ENCODE assay signal across 1 cellular context in the genomic region with DNA sequence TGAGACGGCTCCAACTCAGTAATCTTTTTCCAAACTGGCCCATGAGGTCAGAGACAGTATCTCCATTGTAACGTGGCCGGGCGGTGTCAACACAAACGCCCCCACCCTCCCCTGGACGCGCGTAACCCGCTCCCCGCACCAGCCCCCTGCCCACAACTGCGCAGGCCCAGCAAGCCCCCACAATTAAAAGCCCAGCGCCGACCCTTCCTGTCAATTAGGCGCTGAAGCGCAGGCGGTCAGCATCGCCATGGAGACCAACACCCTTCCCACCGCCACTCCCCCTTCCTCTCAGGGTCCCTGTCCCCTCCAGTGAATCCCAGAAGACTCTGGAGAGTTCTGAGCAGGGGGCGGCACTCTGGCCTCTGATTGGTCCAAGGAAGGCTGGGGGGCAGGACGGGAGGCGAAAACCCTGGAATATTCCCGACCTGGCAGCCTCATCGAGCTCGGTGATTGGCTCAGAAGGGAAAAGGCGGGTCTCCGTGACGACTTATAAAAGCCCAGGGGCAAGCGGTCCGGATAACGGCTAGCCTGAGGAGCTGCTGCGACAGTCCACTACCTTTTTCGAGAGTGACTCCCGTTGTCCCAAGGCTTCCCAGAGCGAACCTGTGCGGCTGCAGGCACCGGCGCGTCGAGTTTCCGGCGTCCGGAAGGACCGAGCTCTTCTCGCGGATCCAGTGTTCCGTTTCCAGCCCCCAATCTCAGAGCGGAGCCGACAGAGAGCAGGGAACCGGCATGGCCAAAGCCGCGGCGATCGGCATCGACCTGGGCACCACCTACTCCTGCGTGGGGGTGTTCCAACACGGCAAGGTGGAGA.
TF ChIP-seq lines count a peak whose summit lies in the region.

A gene (plus strand): TSS at position 519 of the 814 bp plus-strand sequence. CDS start 214 bp downstream, at position 733.
A gene (minus strand): TSS at position 259 of the 814 bp plus-strand sequence. CDS start 3,311 bp downstream, outside the sequence.

TF ChIP-seq in K562, 482 proteins besides CTCF, POLR2A, EP300 and RAD21 (continued from another document and continues in another):
- no peak; the same call in 1 of the 2 replicates for TF ChIP-seq XRCC5 (IDR thresholded peaks at IDR 0.05; ENCODE audit: low read depth, low read length)
- TF ChIP-seq FOXM1 (IDR thresholded peaks at IDR 0.05; ENCODE audit: low read depth) = 0 out of 2 replicates have a peak, but pooled peaks have one; percentile 9
- TF ChIP-seq FOXM1 (CRISPR knock-in tag; IDR thresholded peaks at IDR 0.05; ENCODE audit: low read depth) = no peak
- no peak for TF ChIP-seq MCM5 (IDR thresholded peaks at IDR 0.05; ENCODE audit: low read depth)
- TF ChIP-seq, protein P1, sequence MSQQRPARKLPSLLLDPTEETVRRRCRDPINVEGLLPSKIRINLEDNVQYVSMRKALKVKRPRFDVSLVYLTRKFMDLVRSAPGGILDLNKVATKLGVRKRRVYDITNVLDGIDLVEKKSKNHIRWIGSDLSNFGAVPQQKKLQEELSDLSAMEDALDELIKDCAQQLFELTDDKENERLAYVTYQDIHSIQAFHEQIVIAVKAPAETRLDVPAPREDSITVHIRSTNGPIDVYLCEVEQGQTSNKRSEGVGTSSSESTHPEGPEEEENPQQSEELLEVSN (IDR thresholded peaks at IDR 0.05; ENCODE audit: borderline replicate concordance in 1 of 2, extremely low read depth in 1 of 2, insufficient read depth in 1 of 2, insufficient read length in 1 of 2, low read depth in 1 of 2, low read length in 1 of 2, poor library complexity in 1 of 2, severe bottlenecking in 1 of 2) = peak in 1 of 2 experiments; percentile 34
- TF ChIP-seq IFI16 (CRISPR knock-in tag; IDR thresholded peaks at IDR 0.05) = no peak
- TF ChIP-seq SRSF1 (IDR thresholded peaks at IDR 0.05; ENCODE audit: low read depth, low read length) = no peak
- peak; percentile 66; the same call in 1 of the 2 replicates for TF ChIP-seq ZNF764 (CRISPR knock-in tag; IDR thresholded peaks at IDR 0.05; ENCODE audit: low read depth)
- no peak for TF ChIP-seq RBM15 (IDR thresholded peaks at IDR 0.05; ENCODE audit: insufficient read depth, low read length)
- TF ChIP-seq NR2C2 (CRISPR knock-in tag; IDR thresholded peaks at IDR 0.05) = no peak
- no peak for TF ChIP-seq NR2C2 (tag; IDR thresholded peaks at IDR 0.05)
- peak; percentile 47; the same call in 1 of the 2 replicates for TF ChIP-seq ZFX (CRISPR knock-in tag; IDR thresholded peaks at IDR 0.05)
- no peak for TF ChIP-seq WHSC1 (IDR thresholded peaks at IDR 0.05; ENCODE audit: low read length)
- TF ChIP-seq TBL1XR1 (IDR thresholded peaks at IDR 0.05; ENCODE audit: low read length in 2 of 2) = peak; percentile 49 to 91; a peak in 3 of 4 replicates
- TF ChIP-seq, protein P2, sequence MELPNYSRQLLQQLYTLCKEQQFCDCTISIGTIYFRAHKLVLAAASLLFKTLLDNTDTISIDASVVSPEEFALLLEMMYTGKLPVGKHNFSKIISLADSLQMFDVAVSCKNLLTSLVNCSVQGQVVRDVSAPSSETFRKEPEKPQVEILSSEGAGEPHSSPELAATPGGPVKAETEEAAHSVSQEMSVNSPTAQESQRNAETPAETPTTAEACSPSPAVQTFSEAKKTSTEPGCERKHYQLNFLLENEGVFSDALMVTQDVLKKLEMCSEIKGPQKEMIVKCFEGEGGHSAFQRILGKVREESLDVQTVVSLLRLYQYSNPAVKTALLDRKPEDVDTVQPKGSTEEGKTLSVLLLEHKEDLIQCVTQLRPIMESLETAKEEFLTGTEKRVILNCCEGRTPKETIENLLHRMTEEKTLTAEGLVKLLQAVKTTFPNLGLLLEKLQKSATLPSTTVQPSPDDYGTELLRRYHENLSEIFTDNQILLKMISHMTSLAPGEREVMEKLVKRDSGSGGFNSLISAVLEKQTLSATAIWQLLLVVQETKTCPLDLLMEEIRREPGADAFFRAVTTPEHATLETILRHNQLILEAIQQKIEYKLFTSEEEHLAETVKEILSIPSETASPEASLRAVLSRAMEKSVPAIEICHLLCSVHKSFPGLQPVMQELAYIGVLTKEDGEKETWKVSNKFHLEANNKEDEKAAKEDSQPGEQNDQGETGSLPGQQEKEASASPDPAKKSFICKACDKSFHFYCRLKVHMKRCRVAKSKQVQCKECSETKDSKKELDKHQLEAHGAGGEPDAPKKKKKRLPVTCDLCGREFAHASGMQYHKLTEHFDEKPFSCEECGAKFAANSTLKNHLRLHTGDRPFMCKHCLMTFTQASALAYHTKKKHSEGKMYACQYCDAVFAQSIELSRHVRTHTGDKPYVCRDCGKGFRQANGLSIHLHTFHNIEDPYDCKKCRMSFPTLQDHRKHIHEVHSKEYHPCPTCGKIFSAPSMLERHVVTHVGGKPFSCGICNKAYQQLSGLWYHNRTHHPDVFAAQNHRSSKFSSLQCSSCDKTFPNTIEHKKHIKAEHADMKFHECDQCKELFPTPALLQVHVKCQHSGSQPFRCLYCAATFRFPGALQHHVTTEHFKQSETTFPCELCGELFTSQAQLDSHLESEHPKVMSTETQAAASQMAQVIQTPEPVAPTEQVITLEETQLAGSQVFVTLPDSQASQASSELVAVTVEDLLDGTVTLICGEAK (IDR thresholded peaks at IDR 0.05) = peak; percentile 79
- TF ChIP-seq, protein P2 (CRISPR knock-in tag; IDR thresholded peaks at IDR 0.05) = no peak
- TF ChIP-seq KLF1 (tag; IDR thresholded peaks at IDR 0.05) = peak; percentile 44; the same call in 1 of the 2 replicates
- TF ChIP-seq SMARCE1 (IDR thresholded peaks at IDR 0.05) = peak; percentile 46; the same call in 1 of the 2 replicates
- no peak for TF ChIP-seq FOXJ3 (CRISPR knock-in tag; IDR thresholded peaks at IDR 0.05)
- TF ChIP-seq BCL6 (CRISPR knock-in tag; IDR thresholded peaks at IDR 0.05) = no peak
- TF ChIP-seq, protein P3, sequence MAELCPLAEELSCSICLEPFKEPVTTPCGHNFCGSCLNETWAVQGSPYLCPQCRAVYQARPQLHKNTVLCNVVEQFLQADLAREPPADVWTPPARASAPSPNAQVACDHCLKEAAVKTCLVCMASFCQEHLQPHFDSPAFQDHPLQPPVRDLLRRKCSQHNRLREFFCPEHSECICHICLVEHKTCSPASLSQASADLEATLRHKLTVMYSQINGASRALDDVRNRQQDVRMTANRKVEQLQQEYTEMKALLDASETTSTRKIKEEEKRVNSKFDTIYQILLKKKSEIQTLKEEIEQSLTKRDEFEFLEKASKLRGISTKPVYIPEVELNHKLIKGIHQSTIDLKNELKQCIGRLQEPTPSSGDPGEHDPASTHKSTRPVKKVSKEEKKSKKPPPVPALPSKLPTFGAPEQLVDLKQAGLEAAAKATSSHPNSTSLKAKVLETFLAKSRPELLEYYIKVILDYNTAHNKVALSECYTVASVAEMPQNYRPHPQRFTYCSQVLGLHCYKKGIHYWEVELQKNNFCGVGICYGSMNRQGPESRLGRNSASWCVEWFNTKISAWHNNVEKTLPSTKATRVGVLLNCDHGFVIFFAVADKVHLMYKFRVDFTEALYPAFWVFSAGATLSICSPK (IDR thresholded peaks at IDR 0.05; ENCODE audit: borderline replicate concordance) = no peak
- peak; percentile 75 for TF ChIP-seq RBM25 (IDR thresholded peaks at IDR 0.05; ENCODE audit: low read depth, low read length, severe bottlenecking)
- peak; percentile 2 to 49; a peak in 1 of 4 replicates for TF ChIP-seq FOXK2 (conservative IDR thresholded peaks at IDR 0.05 in 1 of 2, IDR thresholded peaks at IDR 0.05 in 1 of 2; ENCODE audit: low read depth in 2 of 2)
- no peak for TF ChIP-seq GABPA (tag; conservative IDR thresholded peaks at IDR 0.05; ENCODE audit: low read depth)
- no peak for TF ChIP-seq ZNF668 (CRISPR knock-in tag; IDR thresholded peaks at IDR 0.05)
- TF ChIP-seq ZNF134 (CRISPR knock-in tag; conservative IDR thresholded peaks at IDR 0.05) = no peak; the same call in 1 of the 2 replicates
- no peak for TF ChIP-seq JUN (IDR thresholded peaks at IDR 0.05; ENCODE audit: borderline replicate concordance, low read depth, low read length)
- 0 out of 2 replicates have a peak, but pooled peaks have one; percentile 82 for TF ChIP-seq JUN (CRISPR knock-in tag; IDR thresholded peaks at IDR 0.05; ENCODE audit: borderline replicate concordance)
- TF ChIP-seq TRIM24 (IDR thresholded peaks at IDR 0.05) = peak in 1 of 2 experiments; percentile 49; a peak in 2 of 4 replicates
- TF ChIP-seq ZNF77 (CRISPR knock-in tag; IDR thresholded peaks at IDR 0.05) = no peak
- TF ChIP-seq CXXC5 (CRISPR knock-in tag; IDR thresholded peaks at IDR 0.05) = peak; percentile 72
- TF ChIP-seq POLR2H (tag; IDR thresholded peaks at IDR 0.05; ENCODE audit: low read depth) = no peak
- TF ChIP-seq ZNF699 (CRISPR knock-in tag; IDR thresholded peaks at IDR 0.05; ENCODE audit: insufficient replicate concordance) = no peak
- TF ChIP-seq FOXA1 (IDR thresholded peaks at IDR 0.05; ENCODE audit: borderline replicate concordance) = no peak
- TF ChIP-seq NFXL1 (CRISPR knock-in tag; IDR thresholded peaks at IDR 0.05) = no peak
- TF ChIP-seq ERF (CRISPR knock-in tag; IDR thresholded peaks at IDR 0.05) = peak; percentile 95
- TF ChIP-seq, protein P4, sequence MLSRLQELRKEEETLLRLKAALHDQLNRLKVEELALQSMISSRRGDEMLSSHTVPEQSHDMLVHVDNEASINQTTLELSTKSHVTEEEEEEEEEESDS (CRISPR knock-in tag; IDR thresholded peaks at IDR 0.05) = no peak
- TF ChIP-seq CHD2 (IDR thresholded peaks at IDR 0.05; ENCODE audit: low read depth, low read length) = 0 out of 2 replicates have a peak, but pooled peaks have one; percentile 62
- 0 out of 2 replicates have a peak, but pooled peaks have one; percentile 77 for TF ChIP-seq ZNF165 (CRISPR knock-in tag; IDR thresholded peaks at IDR 0.05; ENCODE audit: borderline replicate concordance)
- no peak for TF ChIP-seq NFRKB (IDR thresholded peaks at IDR 0.05; ENCODE audit: low read depth)
- no peak for TF ChIP-seq TFAM (CRISPR knock-in tag; conservative IDR thresholded peaks at IDR 0.05)
- peak; percentile 14; the same call in 1 of the 2 replicates for TF ChIP-seq ZNF143 (CRISPR knock-in tag; IDR thresholded peaks at IDR 0.05)
- TF ChIP-seq NFIC (IDR thresholded peaks at IDR 0.05) = no peak
- TF ChIP-seq HDAC8 (tag; IDR thresholded peaks at IDR 0.05) = peak; percentile 22; the same call in 1 of the 2 replicates
- peak; percentile 49 for TF ChIP-seq MXI1 (IDR thresholded peaks at IDR 0.05; ENCODE audit: low read depth, low read length)
- TF ChIP-seq, protein P5, sequence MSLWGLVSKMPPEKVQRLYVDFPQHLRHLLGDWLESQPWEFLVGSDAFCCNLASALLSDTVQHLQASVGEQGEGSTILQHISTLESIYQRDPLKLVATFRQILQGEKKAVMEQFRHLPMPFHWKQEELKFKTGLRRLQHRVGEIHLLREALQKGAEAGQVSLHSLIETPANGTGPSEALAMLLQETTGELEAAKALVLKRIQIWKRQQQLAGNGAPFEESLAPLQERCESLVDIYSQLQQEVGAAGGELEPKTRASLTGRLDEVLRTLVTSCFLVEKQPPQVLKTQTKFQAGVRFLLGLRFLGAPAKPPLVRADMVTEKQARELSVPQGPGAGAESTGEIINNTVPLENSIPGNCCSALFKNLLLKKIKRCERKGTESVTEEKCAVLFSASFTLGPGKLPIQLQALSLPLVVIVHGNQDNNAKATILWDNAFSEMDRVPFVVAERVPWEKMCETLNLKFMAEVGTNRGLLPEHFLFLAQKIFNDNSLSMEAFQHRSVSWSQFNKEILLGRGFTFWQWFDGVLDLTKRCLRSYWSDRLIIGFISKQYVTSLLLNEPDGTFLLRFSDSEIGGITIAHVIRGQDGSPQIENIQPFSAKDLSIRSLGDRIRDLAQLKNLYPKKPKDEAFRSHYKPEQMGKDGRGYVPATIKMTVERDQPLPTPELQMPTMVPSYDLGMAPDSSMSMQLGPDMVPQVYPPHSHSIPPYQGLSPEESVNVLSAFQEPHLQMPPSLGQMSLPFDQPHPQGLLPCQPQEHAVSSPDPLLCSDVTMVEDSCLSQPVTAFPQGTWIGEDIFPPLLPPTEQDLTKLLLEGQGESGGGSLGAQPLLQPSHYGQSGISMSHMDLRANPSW (CRISPR knock-in tag; IDR thresholded peaks at IDR 0.05) = no peak; the same call in none of the 2 replicates
- 0 out of 2 replicates have a peak, but pooled peaks have one; percentile 53 for TF ChIP-seq CBFB (CRISPR knock-in tag; IDR thresholded peaks at IDR 0.05)
- TF ChIP-seq ZNF76 (CRISPR knock-in tag; IDR thresholded peaks at IDR 0.05; ENCODE audit: borderline replicate concordance) = peak; percentile 83; the same call in 1 of the 2 replicates
- no peak for TF ChIP-seq TOE1 (IDR thresholded peaks at IDR 0.05; ENCODE audit: borderline replicate concordance)
- peak; percentile 98; the same call in 1 of the 2 replicates for TF ChIP-seq TOE1 (CRISPR knock-in tag; IDR thresholded peaks at IDR 0.05; ENCODE audit: borderline replicate concordance, low read depth)
- no peak for TF ChIP-seq ATF1 (CRISPR knock-in tag; IDR thresholded peaks at IDR 0.05)
- TF ChIP-seq ATF1 (tag; IDR thresholded peaks at IDR 0.05) = peak; percentile 74
- TF ChIP-seq RAD51 (IDR thresholded peaks at IDR 0.05; ENCODE audit: borderline replicate concordance, low read depth) = 0 out of 2 replicates have a peak, but pooled peaks have one; percentile 22
